ENCODE assay signal across 14 cellular contexts in genomic region chr15:90539789-90540188, GRCh38.
A peak's percentile ranks its signal among the peaks of the same experiment; 100 is the strongest.
DNase-seq lines count a peak whose midpoint lies in the region; ATAC-seq lines count a peak whose summit lies in the region.
"Had no signal": no experiment of that assay in that cellular context is flagged by ENCODE, and none has a peak within 500 bp of the region (broad histone marks: within the 10 kb centered on the region; RNA-seq: fewer than 3 reads in every experiment).

No MANE protein-coding gene starts in this region.

- H3K27me3 Mint-ChIP-seq in activated naive CD8-positive, alpha-beta T cell treated with anti-CD3 and anti-CD28 coated beads, Interleukin-2, amount 50 U/mL, for 24 hours = no peaks in the 10 kb centered on the region

- no peaks in the 10 kb centered on the region for H3K9me3 ChIP-seq in KOPT-K1 (ENCODE audit: insufficient read depth, low read length, poor library complexity, severe bottlenecking)
- H3K9me3 ChIP-seq: psoas muscle had no signal

- DNase-seq in activated CD4-positive, alpha-beta T cell treated with anti-CD3 and anti-CD28 coated beads, Interleukin-2, amount 50 U/mL, for 48 hours = peak; percentile 39 to 55
- no peak for DNase-seq in activated naive CD8-positive, alpha-beta T cell treated with anti-CD3 and anti-CD28 coated beads, Interleukin-2, amount 50 U/mL, for 24 hours
- peak; percentile 49 for DNase-seq in stimulated activated CD4-positive, alpha-beta T cell treated with anti-CD3 and anti-CD28 coated beads, Interleukin-1b, Interleukin-23, amount 100 ng/mL, for 48 hours
- DNase-seq: DMS 273 treated with DMSO at 0.1 percent for 48 hours; effector CD8-positive, alpha-beta T cell; NCI-H2029 treated with DMSO at 0.1 percent for 48 hours; NCI-H774; psoas muscle had no signal

- peaks cover 65% of the 10 kb centered on the region for H3K4me1 Mint-ChIP-seq in activated naive CD8-positive, alpha-beta T cell treated with anti-CD3 and anti-CD28 coated beads, Interleukin-2, amount 50 U/mL, for 24 hours

- H3K36me3 ChIP-seq in KOPT-K1 (ENCODE audit: insufficient read depth, low read length) = peaks cover 23% of the 10 kb centered on the region

- peak; percentile 65 for ATAC-seq in activated naive CD8-positive, alpha-beta T cell treated with anti-CD3 and anti-CD28 coated beads, Interleukin-2, amount 50 U/mL, for 24 hours
- ATAC-seq in HG03280 (IDR thresholded peaks at IDR 0.05; ENCODE audit: unreplicated experiment) (no peak), HG02840 (IDR thresholded peaks at IDR 0.05; ENCODE audit: low FRiP score, unreplicated experiment) (no peak), HG02884 (IDR thresholded peaks at IDR 0.05; ENCODE audit: unreplicated experiment) (no peak), HG02938 (IDR thresholded peaks at IDR 0.05; ENCODE audit: unreplicated experiment) (no peak)
- ATAC-seq: psoas muscle had no signal

- peaks cover 24% of the 10 kb centered on the region for H3K36me3 Mint-ChIP-seq in activated naive CD8-positive, alpha-beta T cell treated with anti-CD3 and anti-CD28 coated beads, Interleukin-2, amount 50 U/mL, for 24 hours (ENCODE audit: low read depth)

- no peaks in the 10 kb centered on the region for H3K9me3 Mint-ChIP-seq in activated naive CD8-positive, alpha-beta T cell treated with anti-CD3 and anti-CD28 coated beads, Interleukin-2, amount 50 U/mL, for 24 hours

- H3K4me3 Mint-ChIP-seq in activated naive CD8-positive, alpha-beta T cell treated with anti-CD3 and anti-CD28 coated beads, Interleukin-2, amount 50 U/mL, for 24 hours = peak overlapping the region; percentile 76

- H3K27ac Mint-ChIP-seq in activated naive CD8-positive, alpha-beta T cell treated with anti-CD3 and anti-CD28 coated beads, Interleukin-2, amount 50 U/mL, for 24 hours = peak overlapping the region; percentile 82

- peak overlapping the region; percentile 48 for H3K27ac ChIP-seq in KOPT-K1 (ENCODE audit: low read depth, low read length, poor library complexity, severe bottlenecking)
- H3K27ac ChIP-seq: psoas muscle, RWPE1 had no signal
